In genomic region chr16:69270395-69270794, GRCh38 we compare ENCODE assay signal across 21 cellular contexts. TPM values are rescaled to one million over a fixed set of nuclear protein-coding genes. Genes with fewer than 3 reads are reported as not detected.
DNase-seq lines count a peak whose midpoint lies in the region; ATAC-seq and TF ChIP-seq lines count a peak whose summit lies in the region.
"Had no signal": no experiment of that assay in that cellular context is flagged by ENCODE, and none has a peak within 500 bp of the region (broad histone marks: within the 10 kb centered on the region; RNA-seq: fewer than 3 reads in every experiment).

No MANE protein-coding gene starts in this region.

- no peak overlapping the region for H3K18ac ChIP-seq in IMR-90 (ENCODE audit: low read depth, low read length)

- peaks cover 29 to 51% of the 10 kb centered on the region in 2 experiments for H3K79me1 ChIP-seq in IMR-90 (ENCODE audit: low read depth in 1 of 2, low read length in 2 of 2)

- TF ChIP-seq CTCF in A673 (conservative IDR thresholded peaks at IDR 0.05; ENCODE audit: low read depth, low read length) (no peak), IMR-90 (conservative IDR thresholded peaks at IDR 0.05; ENCODE audit: low read depth, low read length) (no peak), fibroblast of the aortic adventitia (IDR thresholded peaks at IDR 0.05; ENCODE audit: insufficient read depth, low read length) (no peak), coronary artery (IDR thresholded peaks at IDR 0.05) (no peak)

- H2BK5ac ChIP-seq in IMR-90 (ENCODE audit: low read depth, low read length, poor library complexity, severe bottlenecking): peak overlapping the region; percentile 69

- H3K27ac ChIP-seq in A673 (ENCODE audit: low read depth, low read length, poor library complexity, severe bottlenecking) (peak overlapping the region; percentile 67), IMR-90 (ENCODE audit: insufficient read depth, low read length) (no peak overlapping the region), SK-N-MC (peak overlapping the region; percentile 97), coronary artery (no peak overlapping the region)
- H3K27ac ChIP-seq: C4-2B, foreskin keratinocyte, SJSA1, transverse colon had no signal

- H4K5ac ChIP-seq in IMR-90 (ENCODE audit: low read depth, low read length): no peak overlapping the region

- intact Hi-C loops in A673 (cut with micrococcal nuclease; ENCODE audit: unreplicated experiment): no loop called here
- intact Hi-C loops in IMR-90 (cut with micrococcal nuclease): no loop called here

- H2BK15ac ChIP-seq in IMR-90 (ENCODE audit: low read depth, low read length): no peak overlapping the region

- H2BK120ac ChIP-seq in IMR-90 (ENCODE audit: low read depth, low read length): no peak overlapping the region

- CTCF ChIA-PET in A673 (lab: Charles Lee): no interaction called here
- CTCF ChIA-PET in IMR-90 (lab: Yijun Ruan, JAX): no interaction called here

- peaks cover 10% of the 10 kb centered on the region for H3K9me1 ChIP-seq in IMR-90 (ENCODE audit: insufficient read depth, low read length)

- no TSS peak for BruUV-seq in A673 (replicated peaks; lab: Mats Ljungman, UMichigan)
- BruUV-seq in IMR-90 (replicated peaks; lab: Mats Ljungman, UMichigan): no TSS peak

- H3K9ac ChIP-seq in IMR-90 (ENCODE audit: low read depth, low read length): no peak overlapping the region
- peak overlapping the region; percentile 45 for H3K9ac ChIP-seq in SK-N-MC (ENCODE audit: insufficient read length)

- no peak for TF ChIP-seq RAD21 in IMR-90 (IDR thresholded peaks at IDR 0.05; ENCODE audit: low read length)

- H3K4ac ChIP-seq in IMR-90 (ENCODE audit: low read depth, low read length): no peak overlapping the region

- H4K91ac ChIP-seq in IMR-90 (ENCODE audit: insufficient read depth, low read depth, low read length): no peak overlapping the region

- dilution Hi-C loops in IMR-90 (cut with HindIII; ENCODE audit: low sequenced_read_pairs, unreplicated experiment): no loop called here

- H2AFZ ChIP-seq in IMR-90 (replicated peaks; ENCODE audit: low read length, poor library complexity): no peak overlapping the region

- H3K27me3 ChIP-seq in A673 (replicated peaks; ENCODE audit: insufficient read depth, low read depth, low read length, poor library complexity) (no peaks in the 10 kb centered on the region), IMR-90 (ENCODE audit: control insufficient read depth, insufficient read depth, low read length) (no peaks in the 10 kb centered on the region)
- H3K27me3 ChIP-seq: foreskin keratinocyte, SJSA1, transverse colon had no signal

- no peaks in the 10 kb centered on the region for H3K9me3 ChIP-seq in A673 (ENCODE audit: low read depth, low read length, poor library complexity, severe bottlenecking)
- no peaks in the 10 kb centered on the region for H3K9me3 ChIP-seq in IMR-90 (ENCODE audit: control insufficient read depth, insufficient read depth, low read length)
- no peaks in the 10 kb centered on the region for H3K9me3 ChIP-seq in SK-N-MC (ENCODE audit: low read depth, low read length)
- H3K9me3 ChIP-seq: SJSA1, transverse colon had no signal

- no peak for TF ChIP-seq POLR2A in IMR-90 (IDR thresholded peaks at IDR 0.05; ENCODE audit: low read depth, low read length)

- H3K56ac ChIP-seq in IMR-90 (ENCODE audit: extremely low read depth, insufficient read depth, low read length): no peak overlapping the region

- peak; percentile 38 for DNase-seq in A673 (ENCODE audit: low spot score)
- peak; percentile 31 for DNase-seq in IMR-90
- no peak for DNase-seq in SK-N-MC (ENCODE audit: low read depth, low spot score)
- DNase-seq in fibroblast of the aortic adventitia (ENCODE audit: low read depth): peak; percentile 30
- DNase-seq in stimulated activated CD4-positive, alpha-beta T cell treated with anti-CD3 and anti-CD28 coated beads, Interleukin-12 subunit alpha, Interleukin-12 subunit beta, amount 100 ng/mL, for 4 hours: no peak
- no peak for DNase-seq in SW 1271 (lab: John Stamatoyannopoulos, UW)
- DNase-seq in coronary artery (ENCODE audit: low spot score): no peak
- DNase-seq: 8988T; activated T-cell treated with anti-CD3 and anti-CD28 coated beads, Interleukin-2, amount 50 U/mL, for 48 hours; foreskin keratinocyte; H7; hippocampal formation; kidney; NCI-H1417 treated with DMSO at 0.1 percent for 48 hours; NCI-H526 treated with DMSO at 0.1 percent for 48 hours; stimulated activated CD4-positive, alpha-beta T cell treated with anti-CD3 and anti-CD28 coated beads, Interleukin-2, amount 100 ng/mL, for 24 hours; stimulated activated naive CD8-positive, alpha-beta T cell treated with anti-CD3 and anti-CD28 coated beads, Interleukin-15, Interleukin-2, amounts not matched to agents 100 U/mL and 50 U/mL, for 24 hours; transverse colon had no signal

- H2AK5ac ChIP-seq in IMR-90 (ENCODE audit: low read depth, low read length): no peak overlapping the region

- no peak for ATAC-seq in IMR-90 (ENCODE audit: low read depth)
- ATAC-seq in GM21529 (IDR thresholded peaks at IDR 0.05; ENCODE audit: unreplicated experiment): no peak
- ATAC-seq: foreskin keratinocyte; stimulated activated naive CD8-positive, alpha-beta T cell treated with anti-CD3 and anti-CD28 coated beads, Interleukin-15, Interleukin-2, amounts not matched to agents 100 U/mL and 50 U/mL, for 24 hours had no signal

- in situ Hi-C loops in IMR-90 (cut with MboI; ENCODE audit: low sequenced_read_pairs): no loop called here

- H3K4me3 ChIP-seq in A673 (ENCODE audit: low read depth, low read length, poor library complexity, severe bottlenecking) (no peak overlapping the region), IMR-90 (ENCODE audit: insufficient read depth, low read depth, low read length) (no peak overlapping the region), SK-N-MC (peak overlapping the region; percentile 50), fibroblast of the aortic adventitia (ENCODE audit: low read depth, low read length) (no peak overlapping the region), coronary artery (no peak overlapping the region)
- H3K4me3 ChIP-seq: SJSA1, transverse colon had no signal

- POLR2A ChIA-PET in A673 (lab: Charles Lee; ENCODE audit: low non-redundant PET) (no interaction called here), IMR-90 (lab: Charles Lee; ENCODE audit: unreplicated experiment) (no interaction called here)

- no peak overlapping the region for H2BK20ac ChIP-seq in IMR-90 (ENCODE audit: low read depth, low read length)

- H4K8ac ChIP-seq in IMR-90 (ENCODE audit: low read depth in 2 of 2, low read length in 2 of 2): no peak overlapping the region; a peak in 1 of 4 replicates

- no CpG with 5 or more reads among the region's 3 CpGs for WGBS in IMR-90 (ENCODE audit: extremely low coverage in 2 of 2, insufficient read length in 1 of 2), 2 experiments

- H3K14ac ChIP-seq in IMR-90 (replicated peaks; ENCODE audit: low read depth, low read length): no peak overlapping the region

- no peak overlapping the region for H2AK9ac ChIP-seq in IMR-90 (replicated peaks; ENCODE audit: low read depth, low read length, poor library complexity)

- no peak overlapping the region for H3K23ac ChIP-seq in IMR-90 (ENCODE audit: low read depth, low read length)

- H3K36me3 ChIP-seq in A673 (ENCODE audit: insufficient read depth, low read length, poor library complexity, severe bottlenecking) (no peaks in the 10 kb centered on the region), IMR-90 (ENCODE audit: control insufficient read depth, insufficient read depth, low read length) (peaks cover 9% of the 10 kb centered on the region), SK-N-MC (ENCODE audit: insufficient read depth, low read length) (peaks cover 4% of the 10 kb centered on the region; the same call in 1 of the 2 replicates)

- H3K4me2 ChIP-seq in IMR-90 (ENCODE audit: low read depth, low read length): no peak overlapping the region

- no peaks in the 10 kb centered on the region for H4K20me1 ChIP-seq in IMR-90 (ENCODE audit: insufficient read depth, low read length)

- H3K4me1 ChIP-seq in A673 (ENCODE audit: insufficient read depth, low read length, poor library complexity, severe bottlenecking): peaks cover 30% of the 10 kb centered on the region
- peaks cover 14% of the 10 kb centered on the region for H3K4me1 ChIP-seq in IMR-90 (ENCODE audit: control insufficient read depth, insufficient read depth, low read length)
- H3K4me1 ChIP-seq: foreskin keratinocyte had no signal

TF ChIP-seq in IMR-90, 13 proteins besides CTCF, POLR2A, EP300 and RAD21:
- TF ChIP-seq NFE2L2 (IDR thresholded peaks at IDR 0.05; ENCODE audit: low read depth, low read length) (peak; percentile 38; the same call in 1 of the 2 replicates), SMC3 (IDR thresholded peaks at IDR 0.05; ENCODE audit: low read depth, low read length) (no peak), CEBPB (IDR thresholded peaks at IDR 0.05; ENCODE audit: low read depth, low read length) (peak; percentile 37; the same call in 1 of the 2 replicates)
TF ChIP-seq in IMR-90: peak in this region for 2.

RNA-seq across cellular contexts. Expression of gene VPS4A, which starts 40.8 kb away (rescaled TPM):
- 48.7 and 50.4 TPM in 2 replicates for total RNA-seq in A673 (2021)
- total RNA-seq in IMR-90 (2012; rRNA removed): 23.3 and 25.3 TPM in 2 replicates
- polyA plus RNA-seq in IMR-90 (2012; rRNA removed): 23.3 and 25.2 TPM in 2 replicates
- polyA plus RNA-seq in IMR-90 (2012; cell fraction: cytosol; rRNA removed): 21.9 TPM in 2 replicates
- 43.1 and 50.4 TPM in 2 replicates for polyA plus RNA-seq in IMR-90 (2012; cell fraction: nucleus; rRNA removed; ENCODE audit: low replicate concordance)
- 24.6 and 31.2 TPM in 2 replicates for total RNA-seq in fibroblast of the aortic adventitia (ENCODE audit: low replicate concordance)

RNA-seq across cellular contexts. Expression of gene PDF, which starts 60.0 kb away (rescaled TPM):
- total RNA-seq in A673 (2021) (24.8 and 32.4 TPM in 2 replicates), IMR-90 (2012; rRNA removed) (4.5 and 7.5 TPM in 2 replicates), fibroblast of the aortic adventitia (ENCODE audit: low replicate concordance) (16.9 and 26.7 TPM in 2 replicates)
- 6.4 and 7.6 TPM in 2 replicates for polyA plus RNA-seq in IMR-90 (2012; rRNA removed)
- polyA plus RNA-seq in IMR-90 (2012; cell fraction: cytosol; rRNA removed): 10.9 and 17.5 TPM in 2 replicates
- polyA plus RNA-seq in IMR-90 (2012; cell fraction: nucleus; rRNA removed; ENCODE audit: low replicate concordance): 6.6 and 10.2 TPM in 2 replicates

Comparison
In these comparisons a context has a peak if more than half of its experiments do, and no peak if none do; other contexts are left out.
1. DNase-seq: peak in A673 (single experiment), IMR-90 (single experiment) and fibroblast of the aortic adventitia (single experiment); none in SK-N-MC (single experiment), stimulated activated CD4-positive, alpha-beta T cell treated with anti-CD3 and anti-CD28 coated beads, Interleukin-12 subunit alpha, Interleukin-12 subunit beta, amount 100 ng/mL, for 4 hours (single experiment), SW 1271 (0 of 2) and coronary artery (single experiment).
2. H3K27ac ChIP-seq: peak in A673 (single experiment) and SK-N-MC (single experiment); none in IMR-90 (single experiment) and coronary artery (0 of 2).